ENCODE assay signal across 1 cellular context in the genomic region with DNA sequence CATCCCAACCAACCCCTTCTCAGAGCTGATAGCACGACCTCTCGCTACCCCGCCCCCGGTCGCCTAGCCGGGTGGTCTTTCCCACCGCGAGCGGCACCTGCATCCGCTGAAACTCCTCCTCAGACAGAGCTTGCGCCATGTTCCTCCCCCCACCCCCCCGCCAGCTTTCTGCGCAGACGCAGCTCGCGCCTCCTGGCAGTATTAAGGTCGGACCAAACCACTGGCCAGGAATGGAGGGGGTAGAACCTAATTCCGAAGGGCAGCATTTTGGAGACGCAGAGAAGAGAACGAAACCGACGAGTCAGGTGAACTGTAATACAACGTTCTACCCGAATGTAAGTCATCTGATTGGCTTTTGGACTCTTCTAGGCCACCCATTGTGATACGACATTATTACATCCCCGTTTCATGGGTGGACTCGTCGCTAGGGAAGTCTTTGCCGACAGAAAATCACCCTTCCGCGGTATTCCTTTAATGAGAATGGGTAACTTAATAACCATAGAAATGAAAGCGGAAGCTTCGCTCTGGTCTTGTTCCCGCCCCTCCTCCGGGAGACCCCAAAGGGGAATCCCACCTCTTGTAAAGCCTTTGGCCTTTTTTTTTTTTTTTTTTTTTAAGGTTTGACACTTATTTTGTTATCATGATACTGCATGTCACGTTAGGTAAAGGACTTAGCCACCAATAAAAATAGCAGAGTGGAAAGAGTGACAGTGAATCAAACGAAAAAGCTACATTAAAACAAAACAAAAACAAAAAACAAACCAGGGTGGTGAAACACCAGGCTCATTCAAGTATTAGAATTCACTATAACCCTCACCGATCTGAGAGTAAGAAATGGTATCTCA.
TF ChIP-seq lines count a peak whose summit lies in the region.

A gene with protein sequence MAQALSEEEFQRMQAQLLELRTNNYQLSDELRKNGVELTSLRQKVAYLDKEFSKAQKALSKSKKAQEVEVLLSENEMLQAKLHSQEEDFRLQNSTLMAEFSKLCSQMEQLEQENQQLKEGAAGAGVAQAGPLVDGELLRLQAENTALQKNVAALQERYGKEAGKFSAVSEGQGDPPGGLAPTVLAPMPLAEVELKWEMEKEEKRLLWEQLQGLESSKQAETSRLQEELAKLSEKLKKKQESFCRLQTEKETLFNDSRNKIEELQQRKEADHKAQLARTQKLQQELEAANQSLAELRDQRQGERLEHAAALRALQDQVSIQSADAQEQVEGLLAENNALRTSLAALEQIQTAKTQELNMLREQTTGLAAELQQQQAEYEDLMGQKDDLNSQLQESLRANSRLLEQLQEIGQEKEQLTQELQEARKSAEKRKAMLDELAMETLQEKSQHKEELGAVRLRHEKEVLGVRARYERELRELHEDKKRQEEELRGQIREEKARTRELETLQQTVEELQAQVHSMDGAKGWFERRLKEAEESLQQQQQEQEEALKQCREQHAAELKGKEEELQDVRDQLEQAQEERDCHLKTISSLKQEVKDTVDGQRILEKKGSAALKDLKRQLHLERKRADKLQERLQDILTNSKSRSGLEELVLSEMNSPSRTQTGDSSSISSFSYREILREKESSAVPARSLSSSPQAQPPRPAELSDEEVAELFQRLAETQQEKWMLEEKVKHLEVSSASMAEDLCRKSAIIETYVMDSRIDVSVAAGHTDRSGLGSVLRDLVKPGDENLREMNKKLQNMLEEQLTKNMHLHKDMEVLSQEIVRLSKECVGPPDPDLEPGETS (minus strand): TSS at position 174 of the 845 bp plus-strand sequence. CDS start 35 bp downstream, at position 139.

TF ChIP-seq in K562, 482 proteins besides CTCF, POLR2A, EP300 and RAD21 (continued from another document and continues in another):
- TF ChIP-seq, protein P1, sequence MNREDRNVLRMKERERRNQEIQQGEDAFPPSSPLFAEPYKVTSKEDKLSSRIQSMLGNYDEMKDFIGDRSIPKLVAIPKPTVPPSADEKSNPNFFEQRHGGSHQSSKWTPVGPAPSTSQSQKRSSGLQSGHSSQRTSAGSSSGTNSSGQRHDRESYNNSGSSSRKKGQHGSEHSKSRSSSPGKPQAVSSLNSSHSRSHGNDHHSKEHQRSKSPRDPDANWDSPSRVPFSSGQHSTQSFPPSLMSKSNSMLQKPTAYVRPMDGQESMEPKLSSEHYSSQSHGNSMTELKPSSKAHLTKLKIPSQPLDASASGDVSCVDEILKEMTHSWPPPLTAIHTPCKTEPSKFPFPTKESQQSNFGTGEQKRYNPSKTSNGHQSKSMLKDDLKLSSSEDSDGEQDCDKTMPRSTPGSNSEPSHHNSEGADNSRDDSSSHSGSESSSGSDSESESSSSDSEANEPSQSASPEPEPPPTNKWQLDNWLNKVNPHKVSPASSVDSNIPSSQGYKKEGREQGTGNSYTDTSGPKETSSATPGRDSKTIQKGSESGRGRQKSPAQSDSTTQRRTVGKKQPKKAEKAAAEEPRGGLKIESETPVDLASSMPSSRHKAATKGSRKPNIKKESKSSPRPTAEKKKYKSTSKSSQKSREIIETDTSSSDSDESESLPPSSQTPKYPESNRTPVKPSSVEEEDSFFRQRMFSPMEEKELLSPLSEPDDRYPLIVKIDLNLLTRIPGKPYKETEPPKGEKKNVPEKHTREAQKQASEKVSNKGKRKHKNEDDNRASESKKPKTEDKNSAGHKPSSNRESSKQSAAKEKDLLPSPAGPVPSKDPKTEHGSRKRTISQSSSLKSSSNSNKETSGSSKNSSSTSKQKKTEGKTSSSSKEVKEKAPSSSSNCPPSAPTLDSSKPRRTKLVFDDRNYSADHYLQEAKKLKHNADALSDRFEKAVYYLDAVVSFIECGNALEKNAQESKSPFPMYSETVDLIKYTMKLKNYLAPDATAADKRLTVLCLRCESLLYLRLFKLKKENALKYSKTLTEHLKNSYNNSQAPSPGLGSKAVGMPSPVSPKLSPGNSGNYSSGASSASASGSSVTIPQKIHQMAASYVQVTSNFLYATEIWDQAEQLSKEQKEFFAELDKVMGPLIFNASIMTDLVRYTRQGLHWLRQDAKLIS (CRISPR knock-in tag; IDR thresholded peaks at IDR 0.05): no peak
- TF ChIP-seq NRF1 (conservative IDR thresholded peaks at IDR 0.05 in 1 of 2, IDR thresholded peaks at IDR 0.05 in 1 of 2): peak; percentile 93 to 95
- TF ChIP-seq SREBF2 (CRISPR knock-in tag; IDR thresholded peaks at IDR 0.05): no peak
- TF ChIP-seq RFX1 (IDR thresholded peaks at IDR 0.05): peak; percentile 28; the same call in 1 of the 2 replicates
- TF ChIP-seq, protein P2, sequence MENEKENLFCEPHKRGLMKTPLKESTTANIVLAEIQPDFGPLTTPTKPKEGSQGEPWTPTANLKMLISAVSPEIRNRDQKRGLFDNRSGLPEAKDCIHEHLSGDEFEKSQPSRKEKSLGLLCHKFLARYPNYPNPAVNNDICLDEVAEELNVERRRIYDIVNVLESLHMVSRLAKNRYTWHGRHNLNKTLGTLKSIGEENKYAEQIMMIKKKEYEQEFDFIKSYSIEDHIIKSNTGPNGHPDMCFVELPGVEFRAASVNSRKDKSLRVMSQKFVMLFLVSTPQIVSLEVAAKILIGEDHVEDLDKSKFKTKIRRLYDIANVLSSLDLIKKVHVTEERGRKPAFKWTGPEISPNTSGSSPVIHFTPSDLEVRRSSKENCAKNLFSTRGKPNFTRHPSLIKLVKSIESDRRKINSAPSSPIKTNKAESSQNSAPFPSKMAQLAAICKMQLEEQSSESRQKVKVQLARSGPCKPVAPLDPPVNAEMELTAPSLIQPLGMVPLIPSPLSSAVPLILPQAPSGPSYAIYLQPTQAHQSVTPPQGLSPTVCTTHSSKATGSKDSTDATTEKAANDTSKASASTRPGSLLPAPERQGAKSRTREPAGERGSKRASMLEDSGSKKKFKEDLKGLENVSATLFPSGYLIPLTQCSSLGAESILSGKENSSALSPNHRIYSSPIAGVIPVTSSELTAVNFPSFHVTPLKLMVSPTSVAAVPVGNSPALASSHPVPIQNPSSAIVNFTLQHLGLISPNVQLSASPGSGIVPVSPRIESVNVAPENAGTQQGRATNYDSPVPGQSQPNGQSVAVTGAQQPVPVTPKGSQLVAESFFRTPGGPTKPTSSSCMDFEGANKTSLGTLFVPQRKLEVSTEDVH (IDR thresholded peaks at IDR 0.05; ENCODE audit: low read depth, partially characterized antibody): peak; percentile 31
- no peak for TF ChIP-seq FOXP1 (CRISPR knock-in tag; IDR thresholded peaks at IDR 0.05)
- no peak for TF ChIP-seq NFATC3 (IDR thresholded peaks at IDR 0.05)
- no peak for TF ChIP-seq MYC (IDR thresholded peaks at IDR 0.05; ENCODE audit: low read depth, low read length)
- TF ChIP-seq MYC (CRISPR knock-in tag; IDR thresholded peaks at IDR 0.05; ENCODE audit: borderline replicate concordance, low read depth): no peak
- TF ChIP-seq MBD2 (IDR thresholded peaks at IDR 0.05; ENCODE audit: borderline replicate concordance, low read depth): peak; percentile 92
- TF ChIP-seq MTA3 (IDR thresholded peaks at IDR 0.05; ENCODE audit: borderline replicate concordance): peak; percentile 79; the same call in 1 of the 2 replicates
- TF ChIP-seq NFIC (IDR thresholded peaks at IDR 0.05): 0 out of 2 replicates have a peak, but pooled peaks have one; percentile 11
- 0 out of 2 replicates have a peak, but pooled peaks have one; percentile 15 for TF ChIP-seq CREB1 (IDR thresholded peaks at IDR 0.05)
- TF ChIP-seq CREB1 (CRISPR knock-in tag; IDR thresholded peaks at IDR 0.05): no peak
- TF ChIP-seq TRIM24 (IDR thresholded peaks at IDR 0.05): no peak
- peak; percentile 85 for TF ChIP-seq BHLHE40 (IDR thresholded peaks at IDR 0.05; ENCODE audit: low read length)
- TF ChIP-seq CREM (IDR thresholded peaks at IDR 0.05; ENCODE audit: low read depth): peak; percentile 63
- TF ChIP-seq ZBTB17 (CRISPR knock-in tag; IDR thresholded peaks at IDR 0.05): no peak
- TF ChIP-seq ZSCAN32 (CRISPR knock-in tag; IDR thresholded peaks at IDR 0.05): no peak
- TF ChIP-seq SMAD2 (IDR thresholded peaks at IDR 0.05; ENCODE audit: low read depth, low read length): no peak
- no peak for TF ChIP-seq PCBP1 (IDR thresholded peaks at IDR 0.05; ENCODE audit: low read depth, low read length, poor library complexity, severe bottlenecking)
- no peak for TF ChIP-seq NR2C2 (CRISPR knock-in tag; IDR thresholded peaks at IDR 0.05)
- no peak for TF ChIP-seq NR2C2 (tag; IDR thresholded peaks at IDR 0.05)
- TF ChIP-seq ZEB2 (IDR thresholded peaks at IDR 0.05): no peak
- no peak for TF ChIP-seq ETV6 (IDR thresholded peaks at IDR 0.05; ENCODE audit: borderline replicate concordance in 1 of 2, low read depth in 2 of 2, low read length in 1 of 2)
- no peak for TF ChIP-seq ETV6 (CRISPR knock-in tag; IDR thresholded peaks at IDR 0.05; ENCODE audit: borderline replicate concordance)
- TF ChIP-seq FOXK2 (conservative IDR thresholded peaks at IDR 0.05 in 1 of 2, IDR thresholded peaks at IDR 0.05 in 1 of 2; ENCODE audit: low read depth in 2 of 2): peak; percentile 22 to 99; a peak in 2 of 4 replicates
- peak; percentile 6; the same call in 1 of the 2 replicates for TF ChIP-seq BRD4 (IDR thresholded peaks at IDR 0.05)
- TF ChIP-seq PHF8 (IDR thresholded peaks at IDR 0.05; ENCODE audit: borderline replicate concordance, low read length): peak; percentile 65; the same call in 1 of the 2 replicates
- TF ChIP-seq ZNF12 (CRISPR knock-in tag; IDR thresholded peaks at IDR 0.05): no peak
- TF ChIP-seq KDM2B (CRISPR knock-in tag; IDR thresholded peaks at IDR 0.05): no peak
- TF ChIP-seq, protein P3, sequence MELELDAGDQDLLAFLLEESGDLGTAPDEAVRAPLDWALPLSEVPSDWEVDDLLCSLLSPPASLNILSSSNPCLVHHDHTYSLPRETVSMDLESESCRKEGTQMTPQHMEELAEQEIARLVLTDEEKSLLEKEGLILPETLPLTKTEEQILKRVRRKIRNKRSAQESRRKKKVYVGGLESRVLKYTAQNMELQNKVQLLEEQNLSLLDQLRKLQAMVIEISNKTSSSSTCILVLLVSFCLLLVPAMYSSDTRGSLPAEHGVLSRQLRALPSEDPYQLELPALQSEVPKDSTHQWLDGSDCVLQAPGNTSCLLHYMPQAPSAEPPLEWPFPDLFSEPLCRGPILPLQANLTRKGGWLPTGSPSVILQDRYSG (tag; conservative IDR thresholded peaks at IDR 0.05; ENCODE audit: low read depth): no peak
- TF ChIP-seq ZNF551 (CRISPR knock-in tag; IDR thresholded peaks at IDR 0.05): no peak
- TF ChIP-seq SIX5 (IDR thresholded peaks at IDR 0.05; ENCODE audit: borderline replicate concordance in 1 of 2, insufficient read depth in 1 of 2, low read depth in 1 of 2, low read length in 2 of 2): 0 out of 4 replicates have a peak, but pooled peaks of 1 of the 2 experiments have one; percentile 17
- TF ChIP-seq TAF7 (tag; IDR thresholded peaks at IDR 0.05): peak; percentile 95
- no peak for TF ChIP-seq NCOA2 (IDR thresholded peaks at IDR 0.05; ENCODE audit: partially characterized antibody in 2 of 2)
- TF ChIP-seq, protein P4, sequence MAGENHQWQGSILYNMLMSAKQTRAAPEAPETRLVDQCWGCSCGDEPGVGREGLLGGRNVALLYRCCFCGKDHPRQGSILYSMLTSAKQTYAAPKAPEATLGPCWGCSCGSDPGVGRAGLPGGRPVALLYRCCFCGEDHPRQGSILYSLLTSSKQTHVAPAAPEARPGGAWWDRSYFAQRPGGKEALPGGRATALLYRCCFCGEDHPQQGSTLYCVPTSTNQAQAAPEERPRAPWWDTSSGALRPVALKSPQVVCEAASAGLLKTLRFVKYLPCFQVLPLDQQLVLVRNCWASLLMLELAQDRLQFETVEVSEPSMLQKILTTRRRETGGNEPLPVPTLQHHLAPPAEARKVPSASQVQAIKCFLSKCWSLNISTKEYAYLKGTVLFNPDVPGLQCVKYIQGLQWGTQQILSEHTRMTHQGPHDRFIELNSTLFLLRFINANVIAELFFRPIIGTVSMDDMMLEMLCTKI (IDR thresholded peaks at IDR 0.05; ENCODE audit: partially characterized antibody): no peak
- TF ChIP-seq, protein P5, sequence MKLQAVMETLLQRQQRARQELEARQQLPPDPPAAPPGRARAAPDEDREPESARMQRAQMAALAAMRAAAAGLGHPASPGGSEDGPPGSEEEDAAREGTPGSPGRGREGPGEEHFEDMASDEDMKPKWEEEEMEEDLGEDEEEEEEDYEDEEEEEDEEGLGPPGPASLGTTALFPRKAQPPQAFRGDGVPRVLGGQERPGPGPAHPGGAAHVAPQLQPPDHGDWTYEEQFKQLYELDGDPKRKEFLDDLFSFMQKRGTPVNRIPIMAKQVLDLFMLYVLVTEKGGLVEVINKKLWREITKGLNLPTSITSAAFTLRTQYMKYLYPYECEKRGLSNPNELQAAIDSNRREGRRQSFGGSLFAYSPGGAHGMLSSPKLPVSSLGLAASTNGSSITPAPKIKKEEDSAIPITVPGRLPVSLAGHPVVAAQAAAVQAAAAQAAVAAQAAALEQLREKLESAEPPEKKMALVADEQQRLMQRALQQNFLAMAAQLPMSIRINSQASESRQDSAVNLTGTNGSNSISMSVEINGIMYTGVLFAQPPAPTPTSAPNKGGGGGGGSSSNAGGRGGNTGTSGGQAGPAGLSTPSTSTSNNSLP (IDR thresholded peaks at IDR 0.05; ENCODE audit: borderline replicate concordance, low read depth, low read length): peak; percentile 69; the same call in 1 of the 2 replicates
- TF ChIP-seq, protein P6, sequence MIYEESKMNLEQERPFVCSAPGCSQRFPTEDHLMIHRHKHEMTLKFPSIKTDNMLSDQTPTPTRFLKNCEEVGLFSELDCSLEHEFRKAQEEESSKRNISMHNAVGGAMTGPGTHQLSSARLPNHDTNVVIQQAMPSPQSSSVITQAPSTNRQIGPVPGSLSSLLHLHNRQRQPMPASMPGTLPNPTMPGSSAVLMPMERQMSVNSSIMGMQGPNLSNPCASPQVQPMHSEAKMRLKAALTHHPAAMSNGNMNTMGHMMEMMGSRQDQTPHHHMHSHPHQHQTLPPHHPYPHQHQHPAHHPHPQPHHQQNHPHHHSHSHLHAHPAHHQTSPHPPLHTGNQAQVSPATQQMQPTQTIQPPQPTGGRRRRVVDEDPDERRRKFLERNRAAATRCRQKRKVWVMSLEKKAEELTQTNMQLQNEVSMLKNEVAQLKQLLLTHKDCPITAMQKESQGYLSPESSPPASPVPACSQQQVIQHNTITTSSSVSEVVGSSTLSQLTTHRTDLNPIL (CRISPR knock-in tag; IDR thresholded peaks at IDR 0.05): no peak
- TF ChIP-seq RFX7 (CRISPR knock-in tag; IDR thresholded peaks at IDR 0.05): no peak
- no peak for TF ChIP-seq CBFA2T3 (IDR thresholded peaks at IDR 0.05)
- no peak for TF ChIP-seq ZC3H11A (IDR thresholded peaks at IDR 0.05; ENCODE audit: low read depth, low read length)
- TF ChIP-seq HDAC8 (tag; IDR thresholded peaks at IDR 0.05): no peak
- no peak for TF ChIP-seq SRSF3 (IDR thresholded peaks at IDR 0.05; ENCODE audit: insufficient read depth, low read length)
- TF ChIP-seq CEBPG (CRISPR knock-in tag; IDR thresholded peaks at IDR 0.05): peak; percentile 44; the same call in 1 of the 2 replicates
- peak; percentile 41 to 72; a peak in 2 of 4 replicates for TF ChIP-seq CEBPG (tag; conservative IDR thresholded peaks at IDR 0.05 in 1 of 2, IDR thresholded peaks at IDR 0.05 in 1 of 2)
- TF ChIP-seq, protein P7, sequence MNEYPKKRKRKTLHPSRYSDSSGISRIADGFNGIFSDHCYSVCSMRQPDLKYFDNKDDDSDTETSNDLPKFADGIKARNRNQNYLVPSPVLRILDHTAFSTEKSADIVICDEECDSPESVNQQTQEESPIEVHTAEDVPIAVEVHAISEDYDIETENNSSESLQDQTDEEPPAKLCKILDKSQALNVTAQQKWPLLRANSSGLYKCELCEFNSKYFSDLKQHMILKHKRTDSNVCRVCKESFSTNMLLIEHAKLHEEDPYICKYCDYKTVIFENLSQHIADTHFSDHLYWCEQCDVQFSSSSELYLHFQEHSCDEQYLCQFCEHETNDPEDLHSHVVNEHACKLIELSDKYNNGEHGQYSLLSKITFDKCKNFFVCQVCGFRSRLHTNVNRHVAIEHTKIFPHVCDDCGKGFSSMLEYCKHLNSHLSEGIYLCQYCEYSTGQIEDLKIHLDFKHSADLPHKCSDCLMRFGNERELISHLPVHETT (CRISPR knock-in tag; conservative IDR thresholded peaks at IDR 0.05 in 1 of 2, IDR thresholded peaks at IDR 0.05 in 1 of 2): peak in 1 of 2 experiments; percentile 48; a peak in 1 of 4 replicates
